In the genomic region with DNA sequence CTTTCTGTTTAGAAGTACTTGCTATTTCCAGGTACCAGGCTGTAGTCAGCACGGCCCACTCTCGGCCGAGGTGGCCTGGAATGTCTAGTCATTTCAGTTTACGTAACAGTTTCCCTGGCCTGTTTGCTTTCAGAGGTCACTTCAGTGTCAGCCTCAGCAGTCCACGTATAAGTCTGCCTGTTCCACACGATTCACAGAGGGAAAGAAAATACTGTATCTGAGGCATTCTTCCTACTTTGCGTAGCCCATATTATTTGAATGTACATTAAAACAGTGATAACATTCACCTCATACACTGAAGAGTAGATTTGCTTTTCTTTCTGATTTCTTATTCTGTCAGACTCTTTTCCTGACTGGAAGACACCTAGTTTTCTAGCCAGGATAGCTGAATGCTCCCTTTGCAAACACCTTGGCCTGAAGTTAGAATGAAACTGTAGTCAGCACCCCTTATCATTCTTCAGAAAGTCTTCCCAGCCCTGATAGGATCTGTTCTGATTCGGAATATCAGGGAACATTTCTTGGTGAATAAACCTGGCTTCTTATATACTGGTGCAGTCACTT, we compare ENCODE assay signal across 8 cellular contexts.
DNase-seq lines count a peak whose midpoint lies in the region; ATAC-seq, FAIRE-seq and TF ChIP-seq lines count a peak whose summit lies in the region.

No MANE protein-coding gene starts in this region.

- ATAC-seq in GM19324 (IDR thresholded peaks at IDR 0.05; ENCODE audit: low FRiP score, unreplicated experiment) = no peak
- no peak for ATAC-seq in HG02763 (IDR thresholded peaks at IDR 0.05; ENCODE audit: unreplicated experiment)

- no peaks in the 10 kb centered on the region for H3K27me3 ChIP-seq in suprapubic skin

- TF ChIP-seq EP300 in suprapubic skin (IDR thresholded peaks at IDR 0.05) = no peak

- H3K9me3 ChIP-seq in suprapubic skin = no peaks in the 10 kb centered on the region

- peaks cover 84% of the 10 kb centered on the region for H3K4me1 ChIP-seq in suprapubic skin

- WGBS in suprapubic skin = 23% methylated on average over 8 of the region's 8 CpGs

- in situ Hi-C loops in astrocyte of the spinal cord (cut with HindIII; ENCODE audit: low sequenced_read_pairs) = no loop called here

- no peak for TF ChIP-seq CTCF in astrocyte of the spinal cord (IDR thresholded peaks at IDR 0.05; ENCODE audit: low read depth, low read length)
- TF ChIP-seq CTCF in suprapubic skin (IDR thresholded peaks at IDR 0.05) = no peak

- TF ChIP-seq POLR2A in suprapubic skin (IDR thresholded peaks at IDR 0.05) = no peak

- no peak for FAIRE-seq in HTR-8/SVneo (lab: Jason Lieb, UNC)

- no peak overlapping the region for H3K4me3 ChIP-seq in astrocyte of the spinal cord (ENCODE audit: low read depth, low read length)
- H3K4me3 ChIP-seq in suprapubic skin = no peak overlapping the region

- DNase-seq in HTR-8/SVneo (ENCODE audit: insufficient read length, low spot score) (peak; percentile 51), astrocyte of the spinal cord (ENCODE audit: low read depth, low spot score) (peak; percentile 91), islet precursor cell (peak; percentile 87), suprapubic skin (ENCODE audit: low spot score in 2 of 2) (no peak), SKM-1 treated with dmso at 0.1 percent for 144 hours (lab: John Stamatoyannopoulos, UW; ENCODE audit: unreplicated experiment) (no peak), NCI-H187 treated with DMSO at 0.1 percent for 48 hours (lab: John Stamatoyannopoulos, UW) (no peak)

- no peaks in the 10 kb centered on the region for H3K36me3 ChIP-seq in suprapubic skin

- H3K27ac ChIP-seq in suprapubic skin = peak overlapping the region; percentile 79

Comparison
In these comparisons a context has a peak if more than half of its experiments do, and no peak if none do; other contexts are left out.
1. DNase-seq: peak in HTR-8/SVneo (single experiment), astrocyte of the spinal cord (single experiment) and islet precursor cell (single experiment); none in suprapubic skin (0 of 2), SKM-1 treated with dmso at 0.1 percent for 144 hours (single experiment) and NCI-H187 treated with DMSO at 0.1 percent for 48 hours (single experiment).